ENCODE assay signal across 1 cellular context in the genomic region with DNA sequence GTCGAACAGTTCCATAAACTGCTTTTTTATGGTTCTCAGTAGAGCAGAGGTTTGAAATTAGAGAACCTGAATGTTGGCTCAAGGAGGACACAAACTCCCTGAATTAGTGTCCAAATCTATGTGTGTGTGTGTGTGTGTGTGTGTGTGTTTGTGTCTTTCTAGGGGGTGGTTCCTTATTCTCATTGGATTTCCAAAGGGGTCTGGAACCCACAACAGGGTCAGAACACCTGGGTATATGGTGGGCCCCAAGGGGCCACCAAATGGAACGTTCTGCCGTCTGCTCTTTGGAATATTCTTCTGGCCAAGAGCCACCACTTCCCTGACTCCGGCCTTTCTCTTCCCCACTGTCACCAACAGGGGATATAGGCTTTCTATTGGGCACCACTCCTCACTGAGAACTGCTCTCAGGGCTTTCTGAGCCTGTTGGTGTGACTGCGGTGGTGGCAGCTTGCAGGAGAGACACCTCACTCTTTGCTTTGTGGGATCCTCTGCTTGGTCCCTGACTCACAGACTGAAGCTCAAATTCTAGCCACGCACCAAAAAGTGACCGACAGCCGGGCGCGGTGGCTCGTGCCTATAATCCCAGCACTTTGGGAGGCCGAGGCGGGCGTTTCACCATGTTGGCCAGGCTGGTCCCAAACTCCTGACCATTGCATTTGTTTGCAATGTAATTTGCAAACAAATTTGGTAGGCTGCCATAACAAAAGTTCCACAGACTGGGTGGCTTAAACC.
TF ChIP-seq lines count a peak whose summit lies in the region.

No MANE protein-coding gene starts in this region.

TF ChIP-seq in HepG2, 621 proteins besides CTCF, POLR2A, EP300 and RAD21 (continued from another document):
- TF ChIP-seq, protein P1, sequence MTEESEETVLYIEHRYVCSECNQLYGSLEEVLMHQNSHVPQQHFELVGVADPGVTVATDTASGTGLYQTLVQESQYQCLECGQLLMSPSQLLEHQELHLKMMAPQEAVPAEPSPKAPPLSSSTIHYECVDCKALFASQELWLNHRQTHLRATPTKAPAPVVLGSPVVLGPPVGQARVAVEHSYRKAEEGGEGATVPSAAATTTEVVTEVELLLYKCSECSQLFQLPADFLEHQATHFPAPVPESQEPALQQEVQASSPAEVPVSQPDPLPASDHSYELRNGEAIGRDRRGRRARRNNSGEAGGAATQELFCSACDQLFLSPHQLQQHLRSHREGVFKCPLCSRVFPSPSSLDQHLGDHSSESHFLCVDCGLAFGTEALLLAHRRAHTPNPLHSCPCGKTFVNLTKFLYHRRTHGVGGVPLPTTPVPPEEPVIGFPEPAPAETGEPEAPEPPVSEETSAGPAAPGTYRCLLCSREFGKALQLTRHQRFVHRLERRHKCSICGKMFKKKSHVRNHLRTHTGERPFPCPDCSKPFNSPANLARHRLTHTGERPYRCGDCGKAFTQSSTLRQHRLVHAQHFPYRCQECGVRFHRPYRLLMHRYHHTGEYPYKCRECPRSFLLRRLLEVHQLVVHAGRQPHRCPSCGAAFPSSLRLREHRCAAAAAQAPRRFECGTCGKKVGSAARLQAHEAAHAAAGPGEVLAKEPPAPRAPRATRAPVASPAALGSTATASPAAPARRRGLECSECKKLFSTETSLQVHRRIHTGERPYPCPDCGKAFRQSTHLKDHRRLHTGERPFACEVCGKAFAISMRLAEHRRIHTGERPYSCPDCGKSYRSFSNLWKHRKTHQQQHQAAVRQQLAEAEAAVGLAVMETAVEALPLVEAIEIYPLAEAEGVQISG (CRISPR knock-in tag; IDR thresholded peaks at IDR 0.05): 0 out of 2 replicates have a peak, but pooled peaks have one; percentile 30
- TF ChIP-seq FOXJ3 (CRISPR knock-in tag; IDR thresholded peaks at IDR 0.05; ENCODE audit: borderline replicate concordance) (0 out of 2 replicates have a peak, but pooled peaks have one; percentile 29), ZSCAN30 (CRISPR knock-in tag; IDR thresholded peaks at IDR 0.05) (0 out of 2 replicates have a peak, but pooled peaks have one; percentile 37), GATAD2A (CRISPR knock-in tag; IDR thresholded peaks at IDR 0.05) (no peak), ZNF558 (CRISPR knock-in tag; IDR thresholded peaks at IDR 0.05; ENCODE audit: borderline replicate concordance) (no peak)
- TF ChIP-seq, protein P2, sequence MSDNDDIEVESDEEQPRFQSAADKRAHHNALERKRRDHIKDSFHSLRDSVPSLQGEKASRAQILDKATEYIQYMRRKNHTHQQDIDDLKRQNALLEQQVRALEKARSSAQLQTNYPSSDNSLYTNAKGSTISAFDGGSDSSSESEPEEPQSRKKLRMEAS (IDR thresholded peaks at IDR 0.05): no peak
- TF ChIP-seq, protein P3, sequence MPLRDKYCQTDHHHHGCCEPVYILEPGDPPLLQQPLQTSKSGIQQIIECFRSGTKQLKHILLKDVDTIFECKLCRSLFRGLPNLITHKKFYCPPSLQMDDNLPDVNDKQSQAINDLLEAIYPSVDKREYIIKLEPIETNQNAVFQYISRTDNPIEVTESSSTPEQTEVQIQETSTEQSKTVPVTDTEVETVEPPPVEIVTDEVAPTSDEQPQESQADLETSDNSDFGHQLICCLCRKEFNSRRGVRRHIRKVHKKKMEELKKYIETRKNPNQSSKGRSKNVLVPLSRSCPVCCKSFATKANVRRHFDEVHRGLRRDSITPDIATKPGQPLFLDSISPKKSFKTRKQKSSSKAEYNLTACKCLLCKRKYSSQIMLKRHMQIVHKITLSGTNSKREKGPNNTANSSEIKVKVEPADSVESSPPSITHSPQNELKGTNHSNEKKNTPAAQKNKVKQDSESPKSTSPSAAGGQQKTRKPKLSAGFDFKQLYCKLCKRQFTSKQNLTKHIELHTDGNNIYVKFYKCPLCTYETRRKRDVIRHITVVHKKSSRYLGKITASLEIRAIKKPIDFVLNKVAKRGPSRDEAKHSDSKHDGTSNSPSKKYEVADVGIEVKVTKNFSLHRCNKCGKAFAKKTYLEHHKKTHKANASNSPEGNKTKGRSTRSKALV (CRISPR knock-in tag; IDR thresholded peaks at IDR 0.05): no peak
- TF ChIP-seq, protein P4, sequence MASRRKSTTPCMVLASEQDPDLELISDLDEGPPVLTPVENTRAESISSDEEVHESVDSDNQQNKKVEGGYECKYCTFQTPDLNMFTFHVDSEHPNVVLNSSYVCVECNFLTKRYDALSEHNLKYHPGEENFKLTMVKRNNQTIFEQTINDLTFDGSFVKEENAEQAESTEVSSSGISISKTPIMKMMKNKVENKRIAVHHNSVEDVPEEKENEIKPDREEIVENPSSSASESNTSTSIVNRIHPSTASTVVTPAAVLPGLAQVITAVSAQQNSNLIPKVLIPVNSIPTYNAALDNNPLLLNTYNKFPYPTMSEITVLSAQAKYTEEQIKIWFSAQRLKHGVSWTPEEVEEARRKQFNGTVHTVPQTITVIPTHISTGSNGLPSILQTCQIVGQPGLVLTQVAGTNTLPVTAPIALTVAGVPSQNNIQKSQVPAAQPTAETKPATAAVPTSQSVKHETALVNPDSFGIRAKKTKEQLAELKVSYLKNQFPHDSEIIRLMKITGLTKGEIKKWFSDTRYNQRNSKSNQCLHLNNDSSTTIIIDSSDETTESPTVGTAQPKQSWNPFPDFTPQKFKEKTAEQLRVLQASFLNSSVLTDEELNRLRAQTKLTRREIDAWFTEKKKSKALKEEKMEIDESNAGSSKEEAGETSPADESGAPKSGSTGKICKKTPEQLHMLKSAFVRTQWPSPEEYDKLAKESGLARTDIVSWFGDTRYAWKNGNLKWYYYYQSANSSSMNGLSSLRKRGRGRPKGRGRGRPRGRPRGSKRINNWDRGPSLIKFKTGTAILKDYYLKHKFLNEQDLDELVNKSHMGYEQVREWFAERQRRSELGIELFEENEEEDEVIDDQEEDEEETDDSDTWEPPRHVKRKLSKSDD (CRISPR knock-in tag; IDR thresholded peaks at IDR 0.05; ENCODE audit: low read depth): no peak
TF ChIP-seq in HepG2: peak in this region for 18.
